Comparison of ENCODE assay signal across 1 cellular context in the genomic region with DNA sequence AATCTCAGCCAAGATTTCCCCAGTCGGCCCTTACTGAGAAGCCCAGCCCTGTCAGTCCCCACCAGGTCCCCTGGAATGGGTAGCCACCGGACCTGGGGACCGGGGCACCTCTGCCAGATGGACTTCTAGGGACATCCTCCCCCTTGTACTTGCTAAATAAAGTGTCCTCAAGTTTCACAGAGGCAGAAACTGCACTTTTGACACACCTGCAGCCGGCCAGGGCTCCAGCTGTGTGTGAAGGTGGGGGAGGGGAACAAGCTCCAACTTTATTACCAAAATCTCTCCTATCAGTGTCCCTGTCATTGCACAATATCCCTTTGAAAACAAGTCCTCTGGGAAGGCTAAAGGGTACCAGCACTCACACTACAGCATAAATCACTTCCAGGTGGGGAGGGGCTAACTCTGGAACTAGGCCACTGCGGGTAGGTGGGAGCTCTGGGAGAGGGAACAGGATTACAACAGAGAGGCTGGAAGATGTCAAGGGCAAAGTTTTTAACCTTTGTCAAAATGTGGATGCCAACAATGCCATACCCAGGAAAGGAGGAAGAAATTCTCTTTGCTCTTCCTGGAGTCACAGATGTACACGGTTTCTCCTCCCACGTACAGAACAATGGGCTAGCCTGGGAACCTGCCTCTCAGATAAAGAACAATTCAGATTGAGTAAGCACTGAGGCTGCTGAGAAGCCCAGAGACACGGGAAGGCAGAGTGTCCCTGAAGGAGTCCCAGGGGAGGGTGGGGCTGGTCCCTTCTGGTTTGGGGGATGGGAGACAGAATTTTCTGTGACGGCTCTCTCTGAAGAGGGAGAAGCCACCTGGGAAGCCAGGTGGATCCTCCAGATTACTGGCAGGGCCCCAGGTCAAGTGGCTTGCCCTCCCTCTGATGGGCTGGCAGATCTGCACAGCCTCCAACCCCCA.
A peak's percentile ranks its signal among the peaks of the same experiment; 100 is the strongest.
TF ChIP-seq lines count a peak whose summit lies in the region.

No MANE protein-coding gene starts in this region.

TF ChIP-seq in GM12878, 131 proteins besides CTCF, POLR2A, EP300 and RAD21 (continued from another document and continues in another):
- TF ChIP-seq, protein P1, sequence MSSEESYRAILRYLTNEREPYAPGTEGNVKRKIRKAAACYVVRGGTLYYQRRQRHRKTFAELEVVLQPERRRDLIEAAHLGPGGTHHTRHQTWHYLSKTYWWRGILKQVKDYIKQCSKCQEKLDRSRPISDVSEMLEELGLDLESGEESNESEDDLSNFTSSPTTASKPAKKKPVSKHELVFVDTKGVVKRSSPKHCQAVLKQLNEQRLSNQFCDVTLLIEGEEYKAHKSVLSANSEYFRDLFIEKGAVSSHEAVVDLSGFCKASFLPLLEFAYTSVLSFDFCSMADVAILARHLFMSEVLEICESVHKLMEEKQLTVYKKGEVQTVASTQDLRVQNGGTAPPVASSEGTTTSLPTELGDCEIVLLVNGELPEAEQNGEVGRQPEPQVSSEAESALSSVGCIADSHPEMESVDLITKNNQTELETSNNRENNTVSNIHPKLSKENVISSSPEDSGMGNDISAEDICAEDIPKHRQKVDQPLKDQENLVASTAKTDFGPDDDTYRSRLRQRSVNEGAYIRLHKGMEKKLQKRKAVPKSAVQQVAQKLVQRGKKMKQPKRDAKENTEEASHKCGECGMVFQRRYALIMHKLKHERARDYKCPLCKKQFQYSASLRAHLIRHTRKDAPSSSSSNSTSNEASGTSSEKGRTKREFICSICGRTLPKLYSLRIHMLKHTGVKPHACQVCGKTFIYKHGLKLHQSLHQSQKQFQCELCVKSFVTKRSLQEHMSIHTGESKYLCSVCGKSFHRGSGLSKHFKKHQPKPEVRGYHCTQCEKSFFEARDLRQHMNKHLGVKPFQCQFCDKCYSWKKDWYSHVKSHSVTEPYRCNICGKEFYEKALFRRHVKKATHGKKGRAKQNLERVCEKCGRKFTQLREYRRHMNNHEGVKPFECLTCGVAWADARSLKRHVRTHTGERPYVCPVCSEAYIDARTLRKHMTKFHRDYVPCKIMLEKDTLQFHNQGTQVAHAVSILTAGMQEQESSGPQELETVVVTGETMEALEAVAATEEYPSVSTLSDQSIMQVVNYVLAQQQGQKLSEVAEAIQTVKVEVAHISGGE (CRISPR knock-in tag; IDR thresholded peaks at IDR 0.05), result no peak
- TF ChIP-seq, protein P2, sequence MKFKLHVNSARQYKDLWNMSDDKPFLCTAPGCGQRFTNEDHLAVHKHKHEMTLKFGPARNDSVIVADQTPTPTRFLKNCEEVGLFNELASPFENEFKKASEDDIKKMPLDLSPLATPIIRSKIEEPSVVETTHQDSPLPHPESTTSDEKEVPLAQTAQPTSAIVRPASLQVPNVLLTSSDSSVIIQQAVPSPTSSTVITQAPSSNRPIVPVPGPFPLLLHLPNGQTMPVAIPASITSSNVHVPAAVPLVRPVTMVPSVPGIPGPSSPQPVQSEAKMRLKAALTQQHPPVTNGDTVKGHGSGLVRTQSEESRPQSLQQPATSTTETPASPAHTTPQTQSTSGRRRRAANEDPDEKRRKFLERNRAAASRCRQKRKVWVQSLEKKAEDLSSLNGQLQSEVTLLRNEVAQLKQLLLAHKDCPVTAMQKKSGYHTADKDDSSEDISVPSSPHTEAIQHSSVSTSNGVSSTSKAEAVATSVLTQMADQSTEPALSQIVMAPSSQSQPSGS (IDR thresholded peaks at IDR 0.05; ENCODE audit: low read length), result no peak
- TF ChIP-seq BMI1 (IDR thresholded peaks at IDR 0.05; ENCODE audit: borderline replicate concordance), result no peak
- TF ChIP-seq, protein P3, sequence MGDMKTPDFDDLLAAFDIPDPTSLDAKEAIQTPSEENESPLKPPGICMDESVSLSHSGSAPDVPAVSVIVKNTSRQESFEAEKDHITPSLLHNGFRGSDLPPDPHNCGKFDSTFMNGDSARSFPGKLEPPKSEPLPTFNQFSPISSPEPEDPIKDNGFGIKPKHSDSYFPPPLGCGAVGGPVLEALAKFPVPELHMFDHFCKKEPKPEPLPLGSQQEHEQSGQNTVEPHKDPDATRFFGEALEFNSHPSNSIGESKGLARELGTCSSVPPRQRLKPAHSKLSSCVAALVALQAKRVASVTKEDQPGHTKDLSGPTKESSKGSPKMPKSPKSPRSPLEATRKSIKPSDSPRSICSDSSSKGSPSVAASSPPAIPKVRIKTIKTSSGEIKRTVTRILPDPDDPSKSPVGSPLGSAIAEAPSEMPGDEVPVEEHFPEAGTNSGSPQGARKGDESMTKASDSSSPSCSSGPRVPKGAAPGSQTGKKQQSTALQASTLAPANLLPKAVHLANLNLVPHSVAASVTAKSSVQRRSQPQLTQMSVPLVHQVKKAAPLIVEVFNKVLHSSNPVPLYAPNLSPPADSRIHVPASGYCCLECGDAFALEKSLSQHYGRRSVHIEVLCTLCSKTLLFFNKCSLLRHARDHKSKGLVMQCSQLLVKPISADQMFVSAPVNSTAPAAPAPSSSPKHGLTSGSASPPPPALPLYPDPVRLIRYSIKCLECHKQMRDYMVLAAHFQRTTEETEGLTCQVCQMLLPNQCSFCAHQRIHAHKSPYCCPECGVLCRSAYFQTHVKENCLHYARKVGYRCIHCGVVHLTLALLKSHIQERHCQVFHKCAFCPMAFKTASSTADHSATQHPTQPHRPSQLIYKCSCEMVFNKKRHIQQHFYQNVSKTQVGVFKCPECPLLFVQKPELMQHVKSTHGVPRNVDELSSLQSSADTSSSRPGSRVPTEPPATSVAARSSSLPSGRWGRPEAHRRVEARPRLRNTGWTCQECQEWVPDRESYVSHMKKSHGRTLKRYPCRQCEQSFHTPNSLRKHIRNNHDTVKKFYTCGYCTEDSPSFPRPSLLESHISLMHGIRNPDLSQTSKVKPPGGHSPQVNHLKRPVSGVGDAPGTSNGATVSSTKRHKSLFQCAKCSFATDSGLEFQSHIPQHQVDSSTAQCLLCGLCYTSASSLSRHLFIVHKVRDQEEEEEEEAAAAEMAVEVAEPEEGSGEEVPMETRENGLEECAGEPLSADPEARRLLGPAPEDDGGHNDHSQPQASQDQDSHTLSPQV (IDR thresholded peaks at IDR 0.05), result no peak
- TF ChIP-seq EGR1 (IDR thresholded peaks at IDR 0.05; ENCODE audit: borderline replicate concordance in 1 of 2, low read depth in 2 of 2, low read length in 2 of 2), result 0 out of 3 replicates have a peak, but pooled peaks of 1 of the 2 experiments have one; percentile 24
- TF ChIP-seq, protein P4, sequence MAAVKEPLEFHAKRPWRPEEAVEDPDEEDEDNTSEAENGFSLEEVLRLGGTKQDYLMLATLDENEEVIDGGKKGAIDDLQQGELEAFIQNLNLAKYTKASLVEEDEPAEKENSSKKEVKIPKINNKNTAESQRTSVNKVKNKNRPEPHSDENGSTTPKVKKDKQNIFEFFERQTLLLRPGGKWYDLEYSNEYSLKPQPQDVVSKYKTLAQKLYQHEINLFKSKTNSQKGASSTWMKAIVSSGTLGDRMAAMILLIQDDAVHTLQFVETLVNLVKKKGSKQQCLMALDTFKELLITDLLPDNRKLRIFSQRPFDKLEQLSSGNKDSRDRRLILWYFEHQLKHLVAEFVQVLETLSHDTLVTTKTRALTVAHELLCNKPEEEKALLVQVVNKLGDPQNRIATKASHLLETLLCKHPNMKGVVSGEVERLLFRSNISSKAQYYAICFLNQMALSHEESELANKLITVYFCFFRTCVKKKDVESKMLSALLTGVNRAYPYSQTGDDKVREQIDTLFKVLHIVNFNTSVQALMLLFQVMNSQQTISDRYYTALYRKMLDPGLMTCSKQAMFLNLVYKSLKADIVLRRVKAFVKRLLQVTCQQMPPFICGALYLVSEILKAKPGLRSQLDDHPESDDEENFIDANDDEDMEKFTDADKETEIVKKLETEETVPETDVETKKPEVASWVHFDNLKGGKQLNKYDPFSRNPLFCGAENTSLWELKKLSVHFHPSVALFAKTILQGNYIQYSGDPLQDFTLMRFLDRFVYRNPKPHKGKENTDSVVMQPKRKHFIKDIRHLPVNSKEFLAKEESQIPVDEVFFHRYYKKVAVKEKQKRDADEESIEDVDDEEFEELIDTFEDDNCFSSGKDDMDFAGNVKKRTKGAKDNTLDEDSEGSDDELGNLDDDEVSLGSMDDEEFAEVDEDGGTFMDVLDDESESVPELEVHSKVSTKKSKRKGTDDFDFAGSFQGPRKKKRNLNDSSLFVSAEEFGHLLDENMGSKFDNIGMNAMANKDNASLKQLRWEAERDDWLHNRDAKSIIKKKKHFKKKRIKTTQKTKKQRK (IDR thresholded peaks at IDR 0.05; ENCODE audit: low read depth, low read length), result no peak
- TF ChIP-seq, protein P5, sequence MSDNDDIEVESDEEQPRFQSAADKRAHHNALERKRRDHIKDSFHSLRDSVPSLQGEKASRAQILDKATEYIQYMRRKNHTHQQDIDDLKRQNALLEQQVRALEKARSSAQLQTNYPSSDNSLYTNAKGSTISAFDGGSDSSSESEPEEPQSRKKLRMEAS (IDR thresholded peaks at IDR 0.05; ENCODE audit: low read depth, low read length), result no peak
- no peak for TF ChIP-seq SMAD1 (IDR thresholded peaks at IDR 0.05; ENCODE audit: low read depth, partially characterized antibody)
- no peak; the same call in 1 of the 2 replicates for TF ChIP-seq IKZF1 (conservative IDR thresholded peaks at IDR 0.05)
- TF ChIP-seq TAF1 (IDR thresholded peaks at IDR 0.05; ENCODE audit: borderline replicate concordance, low read depth, low read length), result no peak
- no peak for TF ChIP-seq DPF2 (IDR thresholded peaks at IDR 0.05)
- no peak for TF ChIP-seq RUNX3 (IDR thresholded peaks at IDR 0.05; ENCODE audit: low read length)
- TF ChIP-seq RCOR1 (conservative IDR thresholded peaks at IDR 0.05; ENCODE audit: low read depth, low read length), result no peak
- TF ChIP-seq NR2C2 (IDR thresholded peaks at IDR 0.05; ENCODE audit: borderline replicate concordance, control insufficient read depth, insufficient read length, low read depth), result no peak
- no peak for TF ChIP-seq ATF7 (IDR thresholded peaks at IDR 0.05; ENCODE audit: low read depth)
- no peak for TF ChIP-seq ETV6 (conservative IDR thresholded peaks at IDR 0.05 in 1 of 2, IDR thresholded peaks at IDR 0.05 in 1 of 2; ENCODE audit: borderline replicate concordance in 1 of 2, low read depth in 1 of 2)
- TF ChIP-seq, protein P6, sequence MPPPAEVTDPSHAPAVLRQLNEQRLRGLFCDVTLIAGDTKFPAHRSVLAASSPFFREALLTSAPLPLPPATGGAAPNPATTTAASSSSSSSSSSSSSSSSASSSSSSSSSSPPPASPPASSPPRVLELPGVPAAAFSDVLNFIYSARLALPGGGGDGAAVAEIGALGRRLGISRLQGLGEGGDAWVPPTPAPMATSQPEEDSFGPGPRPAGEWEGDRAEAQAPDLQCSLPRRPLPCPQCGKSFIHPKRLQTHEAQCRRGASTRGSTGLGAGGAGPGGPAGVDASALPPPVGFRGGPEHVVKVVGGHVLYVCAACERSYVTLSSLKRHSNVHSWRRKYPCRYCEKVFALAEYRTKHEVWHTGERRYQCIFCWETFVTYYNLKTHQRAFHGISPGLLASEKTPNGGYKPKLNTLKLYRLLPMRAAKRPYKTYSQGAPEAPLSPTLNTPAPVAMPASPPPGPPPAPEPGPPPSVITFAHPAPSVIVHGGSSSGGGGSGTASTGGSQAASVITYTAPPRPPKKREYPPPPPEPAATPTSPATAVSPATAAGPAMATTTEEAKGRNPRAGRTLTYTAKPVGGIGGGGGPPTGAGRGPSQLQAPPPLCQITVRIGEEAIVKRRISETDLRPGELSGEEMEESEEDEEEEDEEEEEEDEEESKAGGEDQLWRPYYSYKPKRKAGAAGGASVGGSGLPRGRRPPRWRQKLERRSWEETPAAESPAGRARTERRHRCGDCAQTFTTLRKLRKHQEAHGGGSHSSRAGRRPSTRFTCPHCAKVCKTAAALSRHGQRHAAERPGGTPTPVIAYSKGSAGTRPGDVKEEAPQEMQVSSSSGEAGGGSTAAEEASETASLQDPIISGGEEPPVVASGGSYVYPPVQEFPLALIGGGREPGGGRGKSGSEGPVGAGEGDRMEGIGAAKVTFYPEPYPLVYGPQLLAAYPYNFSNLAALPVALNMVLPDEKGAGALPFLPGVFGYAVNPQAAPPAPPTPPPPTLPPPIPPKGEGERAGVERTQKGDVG (CRISPR knock-in tag; IDR thresholded peaks at IDR 0.05), result no peak
- TF ChIP-seq ESRRA (IDR thresholded peaks at IDR 0.05; ENCODE audit: low read length), result no peak
- no peak for TF ChIP-seq STAT1 (conservative IDR thresholded peaks at IDR 0.05)
- TF ChIP-seq JUNB (IDR thresholded peaks at IDR 0.05), result no peak
- no peak for TF ChIP-seq RFX5 (IDR thresholded peaks at IDR 0.05; ENCODE audit: low read depth, low read length)
- TF ChIP-seq CBX5 (IDR thresholded peaks at IDR 0.05; ENCODE audit: low read depth), result no peak
- TF ChIP-seq, protein P7, sequence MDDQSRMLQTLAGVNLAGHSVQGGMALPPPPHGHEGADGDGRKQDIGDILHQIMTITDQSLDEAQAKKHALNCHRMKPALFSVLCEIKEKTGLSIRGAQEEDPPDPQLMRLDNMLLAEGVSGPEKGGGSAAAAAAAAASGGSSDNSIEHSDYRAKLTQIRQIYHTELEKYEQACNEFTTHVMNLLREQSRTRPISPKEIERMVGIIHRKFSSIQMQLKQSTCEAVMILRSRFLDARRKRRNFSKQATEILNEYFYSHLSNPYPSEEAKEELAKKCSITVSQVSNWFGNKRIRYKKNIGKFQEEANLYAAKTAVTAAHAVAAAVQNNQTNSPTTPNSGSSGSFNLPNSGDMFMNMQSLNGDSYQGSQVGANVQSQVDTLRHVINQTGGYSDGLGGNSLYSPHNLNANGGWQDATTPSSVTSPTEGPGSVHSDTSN (IDR thresholded peaks at IDR 0.05; ENCODE audit: insufficient replicate concordance, low read depth, low read length), result no peak
- TF ChIP-seq EZH2 (IDR thresholded peaks at IDR 0.05; ENCODE audit: borderline replicate concordance, control insufficient read depth, low read depth, low read length), result no peak
- peak; percentile 82; the same call in 1 of the 2 replicates for TF ChIP-seq TCF3 (IDR thresholded peaks at IDR 0.05; ENCODE audit: borderline replicate concordance, insufficient read depth, low read depth, low read length)
- TF ChIP-seq NRF1 (conservative IDR thresholded peaks at IDR 0.05; ENCODE audit: low read depth, low read length), result no peak
- TF ChIP-seq GATAD2B (conservative IDR thresholded peaks at IDR 0.05; ENCODE audit: low read depth), result 0 out of 2 replicates have a peak, but pooled peaks have one; percentile 35
- TF ChIP-seq, protein P8, sequence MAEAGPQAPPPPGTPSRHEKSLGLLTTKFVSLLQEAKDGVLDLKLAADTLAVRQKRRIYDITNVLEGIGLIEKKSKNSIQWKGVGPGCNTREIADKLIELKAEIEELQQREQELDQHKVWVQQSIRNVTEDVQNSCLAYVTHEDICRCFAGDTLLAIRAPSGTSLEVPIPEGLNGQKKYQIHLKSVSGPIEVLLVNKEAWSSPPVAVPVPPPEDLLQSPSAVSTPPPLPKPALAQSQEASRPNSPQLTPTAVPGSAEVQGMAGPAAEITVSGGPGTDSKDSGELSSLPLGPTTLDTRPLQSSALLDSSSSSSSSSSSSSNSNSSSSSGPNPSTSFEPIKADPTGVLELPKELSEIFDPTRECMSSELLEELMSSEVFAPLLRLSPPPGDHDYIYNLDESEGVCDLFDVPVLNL (IDR thresholded peaks at IDR 0.05; ENCODE audit: low read depth, low read length), result no peak
